26 cellular contexts compared by ENCODE assay signal in genomic region chr4:186040316-186040715, GRCh38. TPM values are rescaled to one million over a fixed set of nuclear protein-coding genes. Genes with fewer than 3 reads are reported as not detected.
"Had no signal": no experiment of that assay in that cellular context is flagged by ENCODE, and none has a peak within 500 bp of the region (broad histone marks: within the 10 kb centered on the region; RNA-seq: fewer than 3 reads in every experiment).

No MANE protein-coding gene starts in this region.

- H3K36me3 ChIP-seq: brain microvascular endothelial cell, cardiac muscle cell had no signal

- H3K36me3 Mint-ChIP-seq: activated naive CD8-positive, alpha-beta T cell had no signal

- H3K4me3 ChIP-seq: cardiac muscle cell, PC-9 had no signal

- ATAC-seq: activated T-helper 17 cell treated with anti-CD3 and anti-CD28 coated beads, Interleukin-2, amount 50 U/mL, for 72 hours had no signal

- H3K4me3 Mint-ChIP-seq: activated CD4-positive, alpha-beta memory T cell treated with anti-CD3 and anti-CD28 coated beads, Interleukin-2, amount 10 ng/mL, durations not matched to agents 7 days and 5 days; activated CD4-positive, alpha-beta T cell treated with anti-CD3 and anti-CD28 coated beads, Interleukin-2, amount 10 ng/mL, durations not matched to agents 7 days and 5 days; activated naive CD4-positive, alpha-beta T cell treated with anti-CD3 and anti-CD28 coated beads for 36 hours; activated naive CD8-positive, alpha-beta T cell; activated T-helper 17 cell treated with anti-CD3 and anti-CD28 coated beads, Interleukin-2, amount 50 U/mL, for 72 hours had no signal

- H3K27ac ChIP-seq: brain microvascular endothelial cell, KMS-11, PC-9 had no signal

- H3K27me3 ChIP-seq: brain microvascular endothelial cell, cardiac muscle cell had no signal

- H3K4me1 Mint-ChIP-seq: activated CD4-positive, alpha-beta memory T cell treated with anti-CD3 and anti-CD28 coated beads, Interleukin-2, amount 10 ng/mL, durations not matched to agents 7 days and 5 days; activated CD4-positive, alpha-beta T cell treated with anti-CD3 and anti-CD28 coated beads, Interleukin-2, amount 10 ng/mL, durations not matched to agents 7 days and 5 days; activated T-helper 17 cell treated with anti-CD3 and anti-CD28 coated beads, Interleukin-2, amount 50 U/mL, for 72 hours had no signal

- DNase-seq: activated CD4-positive, alpha-beta memory T cell treated with anti-CD3 and anti-CD28 coated beads, Interleukin-2, amount 10 ng/mL, durations not matched to agents 7 days and 5 days; activated CD4-positive, alpha-beta T cell treated with anti-CD3 and anti-CD28 coated beads, Interleukin-2, amount 10 ng/mL, durations not matched to agents 7 days and 5 days; activated CD4-positive, CD25-positive, alpha-beta regulatory T cell; activated gamma-delta T cell; activated naive CD4-positive, alpha-beta T cell treated with anti-CD3 and anti-CD28 coated beads for 36 hours; activated T-cell treated with anti-CD3 and anti-CD28 coated beads for 4 hours; activated T-cell treated with anti-CD3 and anti-CD28 coated beads, Interleukin-2, amount 50 U/mL, for 48 hours; amygdala; brain microvascular endothelial cell; MV-4-11; NCI-H1417 treated with DMSO at 0.1 percent for 48 hours; NCI-H1694; NCI-H2029; NCI-H2107; NCI-H2171 treated with DMSO at 0.1 percent for 48 hours; NCI-H226; NCI-H526 treated with DMSO at 0.1 percent for 48 hours; NCI-H82; PC-9; SHP77 treated with DMSO at 0.1 percent for 48 hours; T-helper 2 cell; T1000 had no signal

- H3K9ac ChIP-seq: KMS-11 had no signal

- H3K27ac Mint-ChIP-seq: activated CD4-positive, alpha-beta memory T cell treated with anti-CD3 and anti-CD28 coated beads, Interleukin-2, amount 10 ng/mL, durations not matched to agents 7 days and 5 days; activated CD4-positive, alpha-beta T cell treated with anti-CD3 and anti-CD28 coated beads, Interleukin-2, amount 10 ng/mL, durations not matched to agents 7 days and 5 days; activated naive CD4-positive, alpha-beta T cell treated with anti-CD3 and anti-CD28 coated beads for 36 hours; activated naive CD8-positive, alpha-beta T cell; activated T-helper 17 cell treated with anti-CD3 and anti-CD28 coated beads, Interleukin-2, amount 50 U/mL, for 72 hours had no signal

RNA-seq across cellular contexts. Expression of gene TLR3, which starts 28.6 kb away (rescaled TPM):
- total RNA-seq: activated naive CD4-positive, alpha-beta T cell treated with anti-CD3 and anti-CD28 coated beads for 36 hours; cardiac muscle cell had no signal
- polyA plus RNA-seq: cardiac muscle cell had no signal
